8 cellular contexts compared by ENCODE assay signal in genomic region chr1:175023043-175023921, GRCh38.
A peak's percentile ranks its signal among the peaks of the same experiment; 100 is the strongest.
DNase-seq lines count a peak whose midpoint lies in the region; ATAC-seq and TF ChIP-seq lines count a peak whose summit lies in the region.

MRPS14 (minus strand) TSS chr1:175023425; CDS start chr1:175023408, 17 bp downstream.

- ATAC-seq in GM19035 (IDR thresholded peaks at IDR 0.05; ENCODE audit: unreplicated experiment) (peak; percentile 92), HG03354 (IDR thresholded peaks at IDR 0.05; ENCODE audit: poor library complexity, severe bottlenecking, unreplicated experiment) (peak; percentile 94)
- ATAC-seq in activated CD4-positive, CD25-positive, alpha-beta regulatory T cell treated with anti-CD3 and anti-CD28 coated beads, Interleukin-2, amount 50 U/mL, for 24 hours: peak; percentile 88 to 89

- H3K4me3 ChIP-seq in AG10803 (ENCODE audit: low read length): peak within 1 kb of the TSS; percentile 95

- DNase-seq in AG10803 (ENCODE audit: low read depth) (peak; percentile 98), NCI-H446 treated with DMSO at 0.1 percent for 48 hours (lab: John Stamatoyannopoulos, UW) (peak; percentile 97), cerebellar cortex (ENCODE audit: low spot score) (peak; percentile 98), islet precursor cell (peak; percentile 99)
- peak; percentile 97 to 99 (median 97) for DNase-seq in stimulated activated CD4-positive, alpha-beta T cell treated with anti-CD3 and anti-CD28 coated beads, Interleukin-12 subunit alpha, Interleukin-12 subunit beta, amount 100 ng/mL, for 48 hours (ENCODE audit: low read depth in 2 of 3, low spot score in 1 of 3)

- no peak for TF ChIP-seq CTCF in AG10803 (conservative IDR thresholded peaks at IDR 0.05; ENCODE audit: low read length)

Comparison
In these comparisons a context has a peak if more than half of its experiments do, and no peak if none do; other contexts are left out.
1. Peak in every context shown above with its lines: DNase-seq, ATAC-seq and H3K4me3 ChIP-seq.